In genomic region chr22:50522208-50522805, GRCh38 we compare ENCODE assay signal across 26 cellular contexts. TPM values are rescaled to one million over a fixed set of nuclear protein-coding genes. Genes with fewer than 3 reads are reported as not detected.
DNase-seq lines count a peak whose midpoint lies in the region; ATAC-seq and TF ChIP-seq lines count a peak whose summit lies in the region.
"Had no signal": no experiment of that assay in that cellular context is flagged by ENCODE, and none has a peak within 500 bp of the region (broad histone marks: within the 10 kb centered on the region; RNA-seq: fewer than 3 reads in every experiment).

No MANE protein-coding gene starts in this region.

- peaks cover 10% of the 10 kb centered on the region for H3K9me1 ChIP-seq in IMR-90 (ENCODE audit: insufficient read depth, low read length)

- no peak overlapping the region for H3K14ac ChIP-seq in IMR-90 (replicated peaks; ENCODE audit: low read depth, low read length)

- H3K18ac ChIP-seq in IMR-90 (ENCODE audit: low read depth, low read length), result no peak overlapping the region

- no peak for TF ChIP-seq EP300 in gastroesophageal sphincter (IDR thresholded peaks at IDR 0.05)

- peak overlapping the region; percentile 55 for H2AK9ac ChIP-seq in IMR-90 (replicated peaks; ENCODE audit: low read depth, low read length, poor library complexity)

- DNase-seq in left ventricle myocardium superior (peak; percentile 30), right atrium auricular region (ENCODE audit: low spot score) (no peak), IMR-90 (no peak), SKM-1 (lab: John Stamatoyannopoulos, UW; ENCODE audit: unreplicated experiment) (no peak), NOMO-1 (lab: John Stamatoyannopoulos, UW; ENCODE audit: unreplicated experiment in 2 of 2) (no peak)
- no peak for DNase-seq in central memory CD8-positive, alpha-beta T cell (ENCODE audit: low spot score in 2 of 2)
- DNase-seq: CD4-positive, CD25-positive, alpha-beta regulatory T cell; COR-L47; DND-41; H7; NCI-H1092; NCI-H1417 treated with DMSO at 0.1 percent for 48 hours; NCI-H1694 treated with DMSO at 0.1 percent for 48 hours; NCI-H2081 treated with DMSO at 0.1 percent for 48 hours; NCI-H2171; NCI-H226; NCI-H510A; NCI-H69; Peyer's patch; SJCRH30 had no signal

- H4K20me1 ChIP-seq in IMR-90 (ENCODE audit: insufficient read depth, low read length), result peaks cover 19% of the 10 kb centered on the region

- H3K4me2 ChIP-seq in IMR-90 (ENCODE audit: low read depth, low read length), result no peak overlapping the region
- H3K4me2 ChIP-seq: BLaER1, KMS-11 had no signal

- H2BK120ac ChIP-seq in IMR-90 (ENCODE audit: low read depth, low read length), result no peak overlapping the region

- peaks cover 57% of the 10 kb centered on the region for H3K36me3 Mint-ChIP-seq in central memory CD8-positive, alpha-beta T cell (ENCODE audit: insufficient read depth)
- H3K36me3 Mint-ChIP-seq in stimulated activated memory B cell treated with anti-CD40 and anti-IgM and Interleukin-4, amounts not matched to agents 10 μg/mL and 1 μg/mL and 100 μg/mL, for 72 hours, result peaks cover 47% of the 10 kb centered on the region

- H3K27ac ChIP-seq in right atrium auricular region, result no peak overlapping the region
- no peak overlapping the region for H3K27ac ChIP-seq in IMR-90 (ENCODE audit: insufficient read depth, low read length)
- H3K27ac ChIP-seq in gastroesophageal sphincter, result no peak overlapping the region
- H3K27ac ChIP-seq: BLaER1, KMS-11, Peyer's patch, SJCRH30 had no signal

- H3K27me3 ChIP-seq in right atrium auricular region (no peaks in the 10 kb centered on the region), IMR-90 (ENCODE audit: control insufficient read depth, insufficient read depth, low read length) (no peaks in the 10 kb centered on the region), gastroesophageal sphincter (no peaks in the 10 kb centered on the region)
- H3K27me3 ChIP-seq: BLaER1, Peyer's patch, SJCRH30 had no signal

- no peak overlapping the region for H2BK20ac ChIP-seq in IMR-90 (ENCODE audit: low read depth, low read length)

- H2AK5ac ChIP-seq in IMR-90 (ENCODE audit: low read depth, low read length), result no peak overlapping the region

- TF ChIP-seq CTCF in right atrium auricular region (IDR thresholded peaks at IDR 0.05) (no peak), IMR-90 (conservative IDR thresholded peaks at IDR 0.05; ENCODE audit: low read depth, low read length) (no peak), gastroesophageal sphincter (IDR thresholded peaks at IDR 0.05) (no peak)

- intact Hi-C loops in left ventricle myocardium superior (cut with micrococcal nuclease), result no loop called here
- intact Hi-C loops in IMR-90 (cut with micrococcal nuclease), result no loop called here

- peak overlapping the region; percentile 19 for H3K27ac Mint-ChIP-seq in central memory CD8-positive, alpha-beta T cell (ENCODE audit: low read depth)
- H3K27ac Mint-ChIP-seq in stimulated activated memory B cell treated with anti-CD40 and anti-IgM and Interleukin-4, amounts not matched to agents 10 μg/mL and 1 μg/mL and 100 μg/mL, for 72 hours, result no peak overlapping the region
- H3K27ac Mint-ChIP-seq: CD4-positive, CD25-positive, alpha-beta regulatory T cell had no signal

- peaks cover 64% of the 10 kb centered on the region for H3K36me3 ChIP-seq in right atrium auricular region
- H3K36me3 ChIP-seq in IMR-90 (ENCODE audit: control insufficient read depth, insufficient read depth, low read length), result peaks cover 43% of the 10 kb centered on the region
- H3K36me3 ChIP-seq in gastroesophageal sphincter, result peaks cover 0 to 70% of the 10 kb centered on the region in 2 donors

- H3K4me1 ChIP-seq in right atrium auricular region, result peaks cover 0 to 26% of the 10 kb centered on the region in 2 donors
- peaks cover 12% of the 10 kb centered on the region for H3K4me1 ChIP-seq in IMR-90 (ENCODE audit: control insufficient read depth, insufficient read depth, low read length)
- H3K4me1 ChIP-seq in gastroesophageal sphincter, result peaks cover 0 to 35% (median 20%) of the 10 kb centered on the region in 3 donors

- H3K9ac ChIP-seq in IMR-90 (ENCODE audit: low read depth, low read length), result no peak overlapping the region
- H3K9ac ChIP-seq: BLaER1, KMS-11 had no signal

- H3K4ac ChIP-seq in IMR-90 (ENCODE audit: low read depth, low read length), result no peak overlapping the region

- TF ChIP-seq POLR2A in IMR-90 (IDR thresholded peaks at IDR 0.05; ENCODE audit: low read depth, low read length) (no peak), gastroesophageal sphincter (IDR thresholded peaks at IDR 0.05) (no peak)

- H3K79me1 ChIP-seq in IMR-90 (ENCODE audit: low read depth in 1 of 2, low read length in 2 of 2), result peaks cover 8 to 42% of the 10 kb centered on the region in 2 experiments

- no TSS peak for BruUV-seq in IMR-90 (replicated peaks; lab: Mats Ljungman, UMichigan)

- no peaks in the 10 kb centered on the region for H3K27me3 Mint-ChIP-seq in central memory CD8-positive, alpha-beta T cell
- H3K27me3 Mint-ChIP-seq in stimulated activated memory B cell treated with anti-CD40 and anti-IgM and Interleukin-4, amounts not matched to agents 10 μg/mL and 1 μg/mL and 100 μg/mL, for 72 hours, result no peaks in the 10 kb centered on the region
- H3K27me3 Mint-ChIP-seq: CD4-positive, CD25-positive, alpha-beta regulatory T cell had no signal

- TF ChIP-seq RAD21 in IMR-90 (IDR thresholded peaks at IDR 0.05; ENCODE audit: low read length), result no peak

- H4K91ac ChIP-seq in IMR-90 (ENCODE audit: insufficient read depth, low read depth, low read length), result no peak overlapping the region

- ATAC-seq in left ventricle myocardium superior (no peak), IMR-90 (ENCODE audit: low read depth) (no peak), gastroesophageal sphincter (no peak)
- no peak for ATAC-seq in central memory CD8-positive, alpha-beta T cell (replicated peaks; ENCODE audit: extremely low read depth, poor library complexity, severe bottlenecking)
- no peak for ATAC-seq in stimulated activated memory B cell treated with anti-CD40 and anti-IgM and Interleukin-4, amounts not matched to agents 10 μg/mL and 1 μg/mL and 100 μg/mL, for 72 hours
- ATAC-seq: SK-N-SH treated with all-trans-retinoic acid at 6 μM for 48 hours had no signal

- POLR2A ChIA-PET in IMR-90 (lab: Charles Lee; ENCODE audit: unreplicated experiment), result interaction anchor here (1.0 kb wide), 1 partner anchor 8 kb away, joined by 3 read pairs; no protein-coding TSS in a partner anchor

- no peak overlapping the region for H3K4me3 Mint-ChIP-seq in central memory CD8-positive, alpha-beta T cell
- H3K4me3 Mint-ChIP-seq in stimulated activated memory B cell treated with anti-CD40 and anti-IgM and Interleukin-4, amounts not matched to agents 10 μg/mL and 1 μg/mL and 100 μg/mL, for 72 hours, result peak overlapping the region; percentile 44

- no peak overlapping the region for H2AFZ ChIP-seq in IMR-90 (replicated peaks; ENCODE audit: low read length, poor library complexity)

- CTCF ChIA-PET in IMR-90 (lab: Yijun Ruan, JAX), result no interaction called here

- no peaks in the 10 kb centered on the region for H3K9me3 ChIP-seq in right atrium auricular region
- H3K9me3 ChIP-seq in IMR-90 (ENCODE audit: control insufficient read depth, insufficient read depth, low read length), result no peaks in the 10 kb centered on the region
- H3K9me3 ChIP-seq in gastroesophageal sphincter, result no peaks in the 10 kb centered on the region
- H3K9me3 ChIP-seq: BLaER1, Peyer's patch, SJCRH30 had no signal

- H3K4me3 ChIP-seq in right atrium auricular region, result no peak overlapping the region
- no peak overlapping the region for H3K4me3 ChIP-seq in IMR-90 (ENCODE audit: insufficient read depth, low read depth, low read length)
- no peak overlapping the region for H3K4me3 ChIP-seq in gastroesophageal sphincter
- H3K4me3 ChIP-seq: BLaER1, SJCRH30 had no signal

- WGBS in IMR-90 (ENCODE audit: extremely low coverage in 2 of 2, insufficient read length in 1 of 2), 2 experiments, result 100% methylated on average over 1 of the region's 15 CpGs; no CpG with 5 or more reads in 1 of the 2 experiments
- 86% methylated on average over 1 of the region's 15 CpGs; no CpG with 5 or more reads in 1 of the 2 donors for WGBS in gastroesophageal sphincter (ENCODE audit: low coverage in 1 of 2), 2 donors

- H2BK5ac ChIP-seq in IMR-90 (ENCODE audit: low read depth, low read length, poor library complexity, severe bottlenecking), result no peak overlapping the region

- H4K8ac ChIP-seq in IMR-90 (ENCODE audit: low read depth in 2 of 2, low read length in 2 of 2), result no peak overlapping the region

- peaks cover 22% of the 10 kb centered on the region for H3K4me1 Mint-ChIP-seq in central memory CD8-positive, alpha-beta T cell
- peaks cover 22% of the 10 kb centered on the region for H3K4me1 Mint-ChIP-seq in stimulated activated memory B cell treated with anti-CD40 and anti-IgM and Interleukin-4, amounts not matched to agents 10 μg/mL and 1 μg/mL and 100 μg/mL, for 72 hours

- no peak overlapping the region for H2BK15ac ChIP-seq in IMR-90 (ENCODE audit: low read depth, low read length)

- dilution Hi-C loops in IMR-90 (cut with HindIII; ENCODE audit: low sequenced_read_pairs, unreplicated experiment), result no loop called here

- H3K56ac ChIP-seq in IMR-90 (ENCODE audit: extremely low read depth, insufficient read depth, low read length), result no peak overlapping the region

- no peaks in the 10 kb centered on the region for H3K9me3 Mint-ChIP-seq in central memory CD8-positive, alpha-beta T cell
- no peaks in the 10 kb centered on the region for H3K9me3 Mint-ChIP-seq in stimulated activated memory B cell treated with anti-CD40 and anti-IgM and Interleukin-4, amounts not matched to agents 10 μg/mL and 1 μg/mL and 100 μg/mL, for 72 hours
- H3K9me3 Mint-ChIP-seq: CD4-positive, CD25-positive, alpha-beta regulatory T cell had no signal

- H4K5ac ChIP-seq in IMR-90 (ENCODE audit: low read depth, low read length), result no peak overlapping the region

- in situ Hi-C loops in IMR-90 (cut with MboI; ENCODE audit: low sequenced_read_pairs), result no loop called here

- H3K23ac ChIP-seq in IMR-90 (ENCODE audit: low read depth, low read length), result no peak overlapping the region

RNA-seq across cellular contexts. Expression of gene SCO2, which starts 3.1 kb away (rescaled TPM):
- total RNA-seq in left ventricle myocardium superior, result 1.3 TPM
- under 1 TPM in 1 of 2 donors, not detected in 1; 0.94 TPM for total RNA-seq in right atrium auricular region
- total RNA-seq in IMR-90 (2012; rRNA removed), result 1.3 and 1.7 TPM in 2 replicates
- polyA plus RNA-seq in IMR-90 (2012; rRNA removed), result 1.8 and 1.9 TPM in 2 replicates
- 2.9 TPM in 2 replicates for polyA plus RNA-seq in IMR-90 (2012; cell fraction: cytosol; rRNA removed)
- polyA plus RNA-seq in IMR-90 (2012; cell fraction: nucleus; rRNA removed; ENCODE audit: low replicate concordance), result 2.1 and 3.9 TPM in 2 replicates
- 1 to 10 TPM in 2 of 4 donors, not detected in 2; 1.2 to 1.8 TPM for total RNA-seq in gastroesophageal sphincter

RNA-seq across cellular contexts. Expression of gene TYMP, which starts 7.5 kb away (rescaled TPM):
- total RNA-seq in left ventricle myocardium superior (12.7 TPM), right atrium auricular region (10 to 100 TPM in 1 of 2 donors, 1 to 10 TPM in 1; 9.1 to 35.8 TPM), IMR-90 (2012; rRNA removed) (0.18 and 0.28 TPM in 2 replicates), gastroesophageal sphincter (10 to 100 TPM; 18.5 to 55.1 (median 39.3) TPM)
- 0.74 and 1.5 TPM in 2 replicates for polyA plus RNA-seq in IMR-90 (2012; rRNA removed)
- polyA plus RNA-seq in IMR-90 (2012; cell fraction: cytosol; rRNA removed), result 3.5 and 3.6 TPM in 2 replicates
- polyA plus RNA-seq in IMR-90 (2012; cell fraction: nucleus; rRNA removed; ENCODE audit: low replicate concordance), result 3.0 and 7.2 TPM in 2 replicates

RNA-seq across cellular contexts. Expression of gene NCAPH2, which starts 14.3 kb away (rescaled TPM):
- total RNA-seq in left ventricle myocardium superior (30.6 TPM), right atrium auricular region (10 to 100 TPM; 19.5 to 33.4 TPM), IMR-90 (2012; rRNA removed) (36.4 and 38.5 TPM in 2 replicates), gastroesophageal sphincter (10 to 100 TPM; 34.8 to 45.0 (median 42.1) TPM)
- 30.2 and 30.8 TPM in 2 replicates for polyA plus RNA-seq in IMR-90 (2012; rRNA removed)
- polyA plus RNA-seq in IMR-90 (2012; cell fraction: cytosol; rRNA removed), result 21.4 and 24.2 TPM in 2 replicates
- polyA plus RNA-seq in IMR-90 (2012; cell fraction: nucleus; rRNA removed; ENCODE audit: low replicate concordance), result 41.1 and 97.4 TPM in 2 replicates

RNA-seq across cellular contexts. Expression of gene LMF2, which starts 14.8 kb away (rescaled TPM):
- total RNA-seq in left ventricle myocardium superior (27.6 TPM), right atrium auricular region (10 to 100 TPM; 30.1 to 33.8 TPM), IMR-90 (2012; rRNA removed) (15.6 and 16.8 TPM in 2 replicates), gastroesophageal sphincter (10 to 100 TPM; 35.5 to 58.4 (median 45.1) TPM)
- polyA plus RNA-seq in IMR-90 (2012; rRNA removed), result 82.6 and 103 TPM in 2 replicates
- polyA plus RNA-seq in IMR-90 (2012; cell fraction: cytosol; rRNA removed), result 39.0 and 77.4 TPM in 2 replicates
- polyA plus RNA-seq in IMR-90 (2012; cell fraction: nucleus; rRNA removed; ENCODE audit: low replicate concordance), result 417 and 1,505 TPM in 2 replicates

RNA-seq across cellular contexts. Expression of gene KLHDC7B, which starts 23.4 kb away (rescaled TPM):
- total RNA-seq in left ventricle myocardium superior (not detected), right atrium auricular region (not detected), IMR-90 (2012; rRNA removed) (not detected in 2 replicates), gastroesophageal sphincter (under 1 TPM in 3 of 4 donors, not detected in 1; 0.08 to 0.31 (median 0.27) TPM)
- 0.03 and 0.05 TPM in 2 replicates for polyA plus RNA-seq in IMR-90 (2012; rRNA removed)
- polyA plus RNA-seq in IMR-90 (2012; cell fraction: cytosol; rRNA removed), result 0.05 TPM in 1 of 2 replicates, not detected in the other
- polyA plus RNA-seq in IMR-90 (2012; cell fraction: nucleus; rRNA removed; ENCODE audit: low replicate concordance), result 0.07 and 0.18 TPM in 2 replicates
- total RNA-seq: A172, H7 had no signal
